Comparison of ENCODE assay signal across 13 cellular contexts in the genomic region with DNA sequence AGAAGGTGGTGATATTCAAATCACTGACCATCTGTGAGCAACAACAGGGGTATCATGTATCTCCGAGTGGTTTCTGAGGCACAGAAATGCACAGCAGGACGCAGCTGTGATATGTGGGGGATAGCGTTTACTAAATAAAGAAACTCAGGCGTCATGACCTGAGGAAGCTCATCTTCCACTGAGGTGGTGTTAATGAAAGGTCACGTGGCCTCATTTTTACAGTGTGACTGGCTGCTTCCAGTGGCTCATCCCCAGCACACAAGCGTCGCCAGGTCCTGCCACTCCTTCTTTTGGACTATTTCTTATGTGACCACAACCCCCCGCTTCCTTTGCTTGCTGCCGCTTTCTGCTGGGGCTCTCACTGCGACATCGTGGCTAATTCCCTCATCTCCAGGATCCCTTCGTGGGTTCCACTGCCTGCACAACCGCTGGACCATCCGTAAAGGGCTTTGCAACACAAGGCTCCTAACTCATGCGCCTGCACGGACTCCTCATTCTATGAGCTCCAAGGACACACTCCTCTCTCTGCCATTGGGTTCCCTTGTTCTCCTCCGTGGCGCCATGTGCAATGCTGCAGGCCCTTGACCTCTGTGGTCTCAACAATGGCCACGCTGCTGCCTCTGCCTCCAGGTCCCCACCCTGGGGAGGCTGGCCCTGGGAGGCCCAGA.
A peak's percentile ranks its signal among the peaks of the same experiment; 100 is the strongest.
DNase-seq lines count a peak whose midpoint lies in the region; ATAC-seq and TF ChIP-seq lines count a peak whose summit lies in the region.
"Had no signal": no experiment of that assay in that cellular context is flagged by ENCODE, and none has a peak within 500 bp of the region (broad histone marks: within the 10 kb centered on the region; RNA-seq: fewer than 3 reads in every experiment).

No MANE protein-coding gene starts in this region.

- intact Hi-C loops in activated CD4-positive, alpha-beta T cell treated with anti-CD3 and anti-CD28 coated beads for 36 hours (cut with DNase I, micrococcal nuclease), result no loop called here

- H4K5ac ChIP-seq in mesendoderm (ENCODE audit: low read length), result no peak overlapping the region

- H2BK120ac ChIP-seq in mesendoderm (ENCODE audit: low read depth, low read length), result no peak overlapping the region

- H3K27me3 Mint-ChIP-seq in WTC11 (ENCODE audit: low read depth), result no peaks in the 10 kb centered on the region; the same call in 1 of the 2 replicates
- no peaks in the 10 kb centered on the region for H3K27me3 Mint-ChIP-seq in activated CD4-positive, alpha-beta T cell treated with anti-CD3 and anti-CD28 coated beads for 36 hours

- no peak overlapping the region for H2BK15ac ChIP-seq in mesendoderm (replicated peaks; ENCODE audit: low read depth)

- no peak overlapping the region for H3K18ac ChIP-seq in mesendoderm (ENCODE audit: low read length)

- peak overlapping the region; percentile 34; the same call in 1 of the 2 replicates for H3K4me3 ChIP-seq in BLaER1
- H3K4me3 ChIP-seq in mesendoderm (ENCODE audit: low read length), result no peak overlapping the region
- H3K4me3 ChIP-seq: pancreas had no signal

- H3K27ac ChIP-seq in BLaER1, result peak overlapping the region; percentile 75
- H3K27ac ChIP-seq in mesendoderm (ENCODE audit: low read depth, low read length), result no peak overlapping the region
- H3K27ac ChIP-seq: pancreas had no signal

- no peak overlapping the region for H3K56ac ChIP-seq in mesendoderm (ENCODE audit: low read length)

- no peak overlapping the region for H2BK5ac ChIP-seq in mesendoderm (ENCODE audit: low read length)

- H3K27me3 ChIP-seq in BLaER1 (no peaks in the 10 kb centered on the region), mesendoderm (ENCODE audit: insufficient read depth, low read length, poor library complexity) (no peaks in the 10 kb centered on the region)
- H3K27me3 ChIP-seq: pancreas had no signal

- H3K4ac ChIP-seq in mesendoderm (ENCODE audit: low read depth, low read length), result no peak overlapping the region

- no peak overlapping the region for H4K8ac ChIP-seq in mesendoderm (ENCODE audit: low read depth, low read length)

- POLR2A ChIA-PET in WTC11 (lab: Charles Lee), result no interaction called here
- POLR2A ChIA-PET in activated CD4-positive, alpha-beta T cell treated with anti-CD3 and anti-CD28 coated beads for 36 hours (lab: Charles Lee), result no interaction called here

- H3K9ac ChIP-seq in BLaER1, result peak overlapping the region; percentile 49; the same call in 1 of the 2 replicates
- H3K9ac ChIP-seq in mesendoderm (ENCODE audit: low read length), result no peak overlapping the region

- H3K27ac Mint-ChIP-seq in WTC11, result peak overlapping the region; percentile 32; the same call in 1 of the 2 replicates
- no peak overlapping the region for H3K27ac Mint-ChIP-seq in activated CD4-positive, alpha-beta T cell treated with anti-CD3 and anti-CD28 coated beads for 36 hours

- no CpG with 5 or more reads among the region's 19 CpGs for WGBS in mesendoderm (ENCODE audit: extremely low coverage, insufficient coverage, low lambda C conversion rate)

- no peaks in the 10 kb centered on the region for H3K79me2 ChIP-seq in mesendoderm (ENCODE audit: control insufficient read depth, insufficient read depth, low read length)

- peaks cover 68% of the 10 kb centered on the region for H4K20me1 ChIP-seq in BLaER1

- H3K4me1 ChIP-seq in BLaER1, result peaks cover 68% of the 10 kb centered on the region
- H3K4me1 ChIP-seq in mesendoderm (ENCODE audit: control insufficient read depth, low read depth, low read length), result no peaks in the 10 kb centered on the region
- H3K4me1 ChIP-seq: pancreas had no signal

- CTCF ChIA-PET in WTC11 (lab: Charles Lee), result no interaction called here
- CTCF ChIA-PET in activated CD4-positive, alpha-beta T cell treated with anti-CD3 and anti-CD28 coated beads for 36 hours (lab: Charles Lee), result no interaction called here

- no peak for TF ChIP-seq CTCF in WTC11 (IDR thresholded peaks at IDR 0.05)

- H3K4me1 Mint-ChIP-seq in WTC11, result peaks cover 9% of the 10 kb centered on the region
- no peaks in the 10 kb centered on the region for H3K4me1 Mint-ChIP-seq in activated CD4-positive, alpha-beta T cell treated with anti-CD3 and anti-CD28 coated beads for 36 hours

- H3K23ac ChIP-seq in mesendoderm (ENCODE audit: low read length), result peak overlapping the region; percentile 80

- H3K36me3 ChIP-seq in BLaER1 (peaks cover 54% of the 10 kb centered on the region), mesendoderm (ENCODE audit: control insufficient read depth, insufficient read depth, low read length) (no peaks in the 10 kb centered on the region)
- H3K36me3 ChIP-seq: pancreas had no signal

- no peaks in the 10 kb centered on the region for H3K79me1 ChIP-seq in mesendoderm (ENCODE audit: low read length)

- peak overlapping the region; percentile 88 for H3K4me2 ChIP-seq in BLaER1
- H3K4me2 ChIP-seq in mesendoderm (ENCODE audit: low read length), result no peak overlapping the region

- no peak overlapping the region for H2AK5ac ChIP-seq in mesendoderm (ENCODE audit: low read length)

- DNase-seq in WTC11 (ENCODE audit: low spot score), result no peak
- DNase-seq in mesendoderm, result no peak
- no peak for DNase-seq in stimulated activated CD4-positive, alpha-beta T cell treated with anti-CD3 and anti-CD28 coated beads, Interleukin-12 subunit alpha, Interleukin-12 subunit beta, amount 100 ng/mL, for 4 hours
- DNase-seq in activated CD4-positive, alpha-beta T cell treated with anti-CD3 and anti-CD28 coated beads for 36 hours, result no peak
- DNase-seq in NCI-H446 (lab: John Stamatoyannopoulos, UW), result no peak
- DNase-seq: ACHN; stimulated activated CD4-positive, alpha-beta T cell treated with anti-CD3 and anti-CD28 coated beads, Interleukin-15, amount 100 ng/mL, for 24 hours; stimulated activated CD8-positive, alpha-beta memory T cell treated with anti-CD3 and anti-CD28 coated beads, Interleukin-4, amount 100 ng/mL, for 48 hours had no signal

- H3K9me3 ChIP-seq in BLaER1, result no peaks in the 10 kb centered on the region
- H3K9me3 ChIP-seq: pancreas had no signal

- H3K9me3 Mint-ChIP-seq in WTC11, result peaks cover 13% of the 10 kb centered on the region
- no peaks in the 10 kb centered on the region for H3K9me3 Mint-ChIP-seq in activated CD4-positive, alpha-beta T cell treated with anti-CD3 and anti-CD28 coated beads for 36 hours (ENCODE audit: low read depth)

- no peak overlapping the region for H3K4me3 Mint-ChIP-seq in WTC11
- H3K4me3 Mint-ChIP-seq in activated CD4-positive, alpha-beta T cell treated with anti-CD3 and anti-CD28 coated beads for 36 hours, result no peak overlapping the region

- ATAC-seq in GM21619 (IDR thresholded peaks at IDR 0.05; ENCODE audit: unreplicated experiment) (peak; percentile 52), WTC11 (no peak), GM21381 (IDR thresholded peaks at IDR 0.05; ENCODE audit: unreplicated experiment) (no peak)
- ATAC-seq in activated CD4-positive, alpha-beta T cell treated with anti-CD3 and anti-CD28 coated beads for 36 hours, result no peak
- ATAC-seq: activated naive CD4-positive, alpha-beta T cell treated with anti-CD3 and anti-CD28 coated beads, Interleukin-2, amount 50 U/mL, for 72 hours; pancreas had no signal

- peaks cover 3% of the 10 kb centered on the region; the same call in 1 of the 2 replicates for H3K36me3 Mint-ChIP-seq in WTC11
- peaks cover 8% of the 10 kb centered on the region for H3K36me3 Mint-ChIP-seq in activated CD4-positive, alpha-beta T cell treated with anti-CD3 and anti-CD28 coated beads for 36 hours (ENCODE audit: low read depth)

TF ChIP-seq in WTC11, 78 proteins besides CTCF, POLR2A, EP300 and RAD21:
- TF ChIP-seq, protein P1, sequence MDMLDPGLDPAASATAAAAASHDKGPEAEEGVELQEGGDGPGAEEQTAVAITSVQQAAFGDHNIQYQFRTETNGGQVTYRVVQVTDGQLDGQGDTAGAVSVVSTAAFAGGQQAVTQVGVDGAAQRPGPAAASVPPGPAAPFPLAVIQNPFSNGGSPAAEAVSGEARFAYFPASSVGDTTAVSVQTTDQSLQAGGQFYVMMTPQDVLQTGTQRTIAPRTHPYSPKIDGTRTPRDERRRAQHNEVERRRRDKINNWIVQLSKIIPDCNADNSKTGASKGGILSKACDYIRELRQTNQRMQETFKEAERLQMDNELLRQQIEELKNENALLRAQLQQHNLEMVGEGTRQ (CRISPR knock-in tag; IDR thresholded peaks at IDR 0.05), result peak; percentile 31; the same call in 1 of the 2 replicates
- TF ChIP-seq, protein P2, sequence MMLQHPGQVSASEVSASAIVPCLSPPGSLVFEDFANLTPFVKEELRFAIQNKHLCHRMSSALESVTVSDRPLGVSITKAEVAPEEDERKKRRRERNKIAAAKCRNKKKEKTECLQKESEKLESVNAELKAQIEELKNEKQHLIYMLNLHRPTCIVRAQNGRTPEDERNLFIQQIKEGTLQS (CRISPR knock-in tag; conservative IDR thresholded peaks at IDR 0.05), result no peak
